1 cellular context compared by ENCODE assay signal in the genomic region with DNA sequence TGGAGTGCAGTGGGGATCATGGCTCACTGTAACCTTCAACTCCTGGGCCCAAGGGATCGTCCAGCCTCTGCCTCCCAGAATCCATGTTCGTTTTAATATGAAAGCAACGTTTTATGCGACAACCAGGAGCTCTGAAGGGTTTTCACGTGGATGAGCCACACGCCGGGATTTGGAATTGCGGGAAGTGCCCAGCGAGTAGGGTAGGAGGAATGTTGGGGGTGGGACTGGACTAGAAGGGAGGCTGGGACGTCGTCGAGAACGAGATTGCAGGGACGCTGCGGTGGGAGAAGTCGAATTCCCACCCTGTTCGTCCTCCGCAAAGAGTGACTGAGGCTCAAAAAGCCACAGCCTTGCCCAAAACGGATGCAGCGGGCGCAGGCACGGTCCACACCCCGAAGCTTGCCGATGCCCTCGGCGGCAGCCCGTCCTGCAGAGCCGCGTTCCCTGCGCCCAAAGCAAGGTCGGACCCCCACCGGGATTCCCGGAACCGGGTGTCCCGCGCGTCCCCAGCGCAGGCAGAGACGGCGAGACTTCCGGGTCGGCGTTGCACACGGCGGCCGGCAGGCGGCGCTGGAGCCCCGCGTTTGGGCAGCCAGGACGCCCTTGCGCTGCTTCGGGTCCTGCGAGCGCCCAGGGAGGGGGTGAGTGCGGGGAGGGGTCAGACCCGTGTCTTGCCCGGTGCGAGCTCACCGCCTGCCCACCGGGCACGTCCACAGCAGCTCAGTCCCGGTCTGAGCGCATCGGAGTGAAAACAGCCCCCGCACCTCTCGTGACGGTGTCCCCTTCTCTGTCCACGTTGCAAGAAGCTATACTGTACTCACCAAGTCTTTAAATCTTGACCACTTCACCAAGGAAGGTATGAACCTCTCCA.
TF ChIP-seq lines count a peak whose summit lies in the region.

No MANE protein-coding gene starts in this region.

TF ChIP-seq in HepG2, 621 proteins besides CTCF, POLR2A, EP300 and RAD21 (continued from another document and continues in another):
- TF ChIP-seq, protein P1, sequence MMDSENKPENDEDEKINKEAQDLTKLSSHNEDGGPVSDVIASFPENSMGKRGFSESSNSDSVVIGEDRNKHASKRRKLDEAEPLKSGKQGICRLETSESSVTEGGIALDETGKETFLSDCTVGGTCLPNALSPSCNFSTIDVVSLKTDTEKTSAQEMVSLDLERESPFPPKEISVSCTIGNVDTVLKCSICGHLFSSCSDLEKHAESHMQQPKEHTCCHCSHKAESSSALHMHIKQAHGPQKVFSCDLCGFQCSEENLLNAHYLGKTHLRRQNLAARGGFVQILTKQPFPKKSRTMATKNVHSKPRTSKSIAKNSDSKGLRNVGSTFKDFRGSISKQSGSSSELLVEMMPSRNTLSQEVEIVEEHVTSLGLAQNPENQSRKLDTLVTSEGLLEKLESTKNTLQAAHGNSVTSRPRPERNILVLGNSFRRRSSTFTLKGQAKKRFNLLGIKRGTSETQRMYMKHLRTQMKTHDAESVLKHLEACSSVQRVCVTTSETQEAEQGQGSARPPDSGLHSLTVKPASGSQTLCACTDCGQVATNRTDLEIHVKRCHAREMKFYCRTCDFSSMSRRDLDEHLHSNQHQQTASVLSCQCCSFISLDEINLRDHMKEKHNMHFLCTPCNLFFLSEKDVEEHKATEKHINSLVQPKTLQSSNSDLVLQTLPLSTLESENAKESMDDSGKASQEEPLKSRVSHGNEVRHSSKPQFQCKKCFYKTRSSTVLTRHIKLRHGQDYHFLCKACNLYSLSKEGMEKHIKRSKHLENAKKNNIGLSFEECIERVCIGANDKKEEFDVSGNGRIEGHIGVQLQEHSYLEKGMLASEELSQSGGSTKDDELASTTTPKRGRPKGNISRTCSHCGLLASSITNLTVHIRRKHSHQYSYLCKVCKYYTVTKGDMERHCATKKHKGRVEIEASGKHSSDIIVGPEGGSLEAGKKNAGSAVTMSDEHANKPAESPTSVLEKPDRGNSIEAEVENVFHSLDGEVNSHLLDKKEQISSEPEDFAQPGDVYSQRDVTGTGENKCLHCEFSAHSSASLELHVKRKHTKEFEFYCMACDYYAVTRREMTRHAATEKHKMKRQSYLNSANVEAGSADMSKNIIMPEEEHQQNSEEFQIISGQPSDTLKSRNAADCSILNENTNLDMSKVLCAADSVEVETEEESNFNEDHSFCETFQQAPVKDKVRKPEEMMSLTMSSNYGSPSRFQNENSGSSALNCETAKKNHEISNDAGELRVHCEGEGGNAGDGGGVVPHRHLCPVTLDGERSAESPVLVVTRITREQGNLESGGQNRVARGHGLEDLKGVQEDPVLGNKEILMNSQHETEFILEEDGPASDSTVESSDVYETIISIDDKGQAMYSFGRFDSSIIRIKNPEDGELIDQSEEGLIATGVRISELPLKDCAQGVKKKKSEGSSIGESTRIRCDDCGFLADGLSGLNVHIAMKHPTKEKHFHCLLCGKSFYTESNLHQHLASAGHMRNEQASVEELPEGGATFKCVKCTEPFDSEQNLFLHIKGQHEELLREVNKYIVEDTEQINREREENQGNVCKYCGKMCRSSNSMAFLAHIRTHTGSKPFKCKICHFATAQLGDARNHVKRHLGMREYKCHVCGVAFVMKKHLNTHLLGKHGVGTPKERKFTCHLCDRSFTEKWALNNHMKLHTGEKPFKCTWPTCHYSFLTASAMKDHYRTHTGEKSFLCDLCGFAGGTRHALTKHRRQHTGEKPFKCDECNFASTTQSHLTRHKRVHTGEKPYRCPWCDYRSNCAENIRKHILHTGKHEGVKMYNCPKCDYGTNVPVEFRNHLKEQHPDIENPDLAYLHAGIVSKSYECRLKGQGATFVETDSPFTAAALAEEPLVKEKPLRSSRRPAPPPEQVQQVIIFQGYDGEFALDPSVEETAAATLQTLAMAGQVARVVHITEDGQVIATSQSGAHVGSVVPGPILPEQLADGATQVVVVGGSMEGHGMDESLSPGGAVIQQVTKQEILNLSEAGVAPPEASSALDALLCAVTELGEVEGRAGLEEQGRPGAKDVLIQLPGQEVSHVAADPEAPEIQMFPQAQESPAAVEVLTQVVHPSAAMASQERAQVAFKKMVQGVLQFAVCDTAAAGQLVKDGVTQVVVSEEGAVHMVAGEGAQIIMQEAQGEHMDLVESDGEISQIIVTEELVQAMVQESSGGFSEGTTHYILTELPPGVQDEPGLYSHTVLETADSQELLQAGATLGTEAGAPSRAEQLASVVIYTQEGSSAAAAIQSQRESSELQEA (CRISPR knock-in tag; IDR thresholded peaks at IDR 0.05; ENCODE audit: not compliant biosample characterization) = peak; percentile 78
- no peak for TF ChIP-seq ZNF878 (CRISPR knock-in tag; IDR thresholded peaks at IDR 0.05)
- TF ChIP-seq ZSCAN30 (CRISPR knock-in tag; IDR thresholded peaks at IDR 0.05) = no peak
- TF ChIP-seq MTA3 (CRISPR knock-in tag; IDR thresholded peaks at IDR 0.05) = no peak
- 0 out of 2 replicates have a peak, but pooled peaks have one; percentile 34 for TF ChIP-seq ADNP (CRISPR knock-in tag; IDR thresholded peaks at IDR 0.05)
- TF ChIP-seq, protein P2, sequence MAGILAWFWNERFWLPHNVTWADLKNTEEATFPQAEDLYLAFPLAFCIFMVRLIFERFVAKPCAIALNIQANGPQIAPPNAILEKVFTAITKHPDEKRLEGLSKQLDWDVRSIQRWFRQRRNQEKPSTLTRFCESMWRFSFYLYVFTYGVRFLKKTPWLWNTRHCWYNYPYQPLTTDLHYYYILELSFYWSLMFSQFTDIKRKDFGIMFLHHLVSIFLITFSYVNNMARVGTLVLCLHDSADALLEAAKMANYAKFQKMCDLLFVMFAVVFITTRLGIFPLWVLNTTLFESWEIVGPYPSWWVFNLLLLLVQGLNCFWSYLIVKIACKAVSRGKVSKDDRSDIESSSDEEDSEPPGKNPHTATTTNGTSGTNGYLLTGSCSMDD (CRISPR knock-in tag; IDR thresholded peaks at IDR 0.05) = peak; percentile 76
- no peak for TF ChIP-seq ZNF326 (CRISPR knock-in tag; IDR thresholded peaks at IDR 0.05; ENCODE audit: borderline replicate concordance)
- TF ChIP-seq, protein P3, sequence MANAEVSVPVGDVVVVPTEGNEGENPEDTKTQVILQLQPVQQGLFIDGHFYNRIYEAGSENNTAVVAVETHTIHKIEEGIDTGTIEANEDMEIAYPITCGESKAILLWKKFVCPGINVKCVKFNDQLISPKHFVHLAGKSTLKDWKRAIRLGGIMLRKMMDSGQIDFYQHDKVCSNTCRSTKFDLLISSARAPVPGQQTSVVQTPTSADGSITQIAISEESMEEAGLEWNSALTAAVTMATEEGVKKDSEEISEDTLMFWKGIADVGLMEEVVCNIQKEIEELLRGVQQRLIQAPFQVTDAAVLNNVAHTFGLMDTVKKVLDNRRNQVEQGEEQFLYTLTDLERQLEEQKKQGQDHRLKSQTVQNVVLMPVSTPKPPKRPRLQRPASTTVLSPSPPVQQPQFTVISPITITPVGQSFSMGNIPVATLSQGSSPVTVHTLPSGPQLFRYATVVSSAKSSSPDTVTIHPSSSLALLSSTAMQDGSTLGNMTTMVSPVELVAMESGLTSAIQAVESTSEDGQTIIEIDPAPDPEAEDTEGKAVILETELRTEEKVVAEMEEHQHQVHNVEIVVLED (CRISPR knock-in tag; IDR thresholded peaks at IDR 0.05; ENCODE audit: borderline replicate concordance) = peak; percentile 89
- no peak for TF ChIP-seq KDM6A (CRISPR knock-in tag; IDR thresholded peaks at IDR 0.05; ENCODE audit: low read depth)
- TF ChIP-seq, protein P4, sequence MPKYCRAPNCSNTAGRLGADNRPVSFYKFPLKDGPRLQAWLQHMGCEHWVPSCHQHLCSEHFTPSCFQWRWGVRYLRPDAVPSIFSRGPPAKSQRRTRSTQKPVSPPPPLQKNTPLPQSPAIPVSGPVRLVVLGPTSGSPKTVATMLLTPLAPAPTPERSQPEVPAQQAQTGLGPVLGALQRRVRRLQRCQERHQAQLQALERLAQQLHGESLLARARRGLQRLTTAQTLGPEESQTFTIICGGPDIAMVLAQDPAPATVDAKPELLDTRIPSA (CRISPR knock-in tag; IDR thresholded peaks at IDR 0.05; ENCODE audit: borderline replicate concordance) = peak; percentile 94
- TF ChIP-seq SIX4 (CRISPR knock-in tag; IDR thresholded peaks at IDR 0.05) = peak; percentile 55; the same call in 1 of the 2 replicates
- TF ChIP-seq NKX3-1 (CRISPR knock-in tag; IDR thresholded peaks at IDR 0.05) = peak; percentile 93
- TF ChIP-seq, protein P5, sequence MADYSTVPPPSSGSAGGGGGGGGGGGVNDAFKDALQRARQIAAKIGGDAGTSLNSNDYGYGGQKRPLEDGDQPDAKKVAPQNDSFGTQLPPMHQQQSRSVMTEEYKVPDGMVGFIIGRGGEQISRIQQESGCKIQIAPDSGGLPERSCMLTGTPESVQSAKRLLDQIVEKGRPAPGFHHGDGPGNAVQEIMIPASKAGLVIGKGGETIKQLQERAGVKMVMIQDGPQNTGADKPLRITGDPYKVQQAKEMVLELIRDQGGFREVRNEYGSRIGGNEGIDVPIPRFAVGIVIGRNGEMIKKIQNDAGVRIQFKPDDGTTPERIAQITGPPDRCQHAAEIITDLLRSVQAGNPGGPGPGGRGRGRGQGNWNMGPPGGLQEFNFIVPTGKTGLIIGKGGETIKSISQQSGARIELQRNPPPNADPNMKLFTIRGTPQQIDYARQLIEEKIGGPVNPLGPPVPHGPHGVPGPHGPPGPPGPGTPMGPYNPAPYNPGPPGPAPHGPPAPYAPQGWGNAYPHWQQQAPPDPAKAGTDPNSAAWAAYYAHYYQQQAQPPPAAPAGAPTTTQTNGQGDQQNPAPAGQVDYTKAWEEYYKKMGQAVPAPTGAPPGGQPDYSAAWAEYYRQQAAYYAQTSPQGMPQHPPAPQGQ (CRISPR knock-in tag; IDR thresholded peaks at IDR 0.05; ENCODE audit: borderline replicate concordance) = peak; percentile 46; the same call in 1 of the 2 replicates
- TF ChIP-seq, protein P6, sequence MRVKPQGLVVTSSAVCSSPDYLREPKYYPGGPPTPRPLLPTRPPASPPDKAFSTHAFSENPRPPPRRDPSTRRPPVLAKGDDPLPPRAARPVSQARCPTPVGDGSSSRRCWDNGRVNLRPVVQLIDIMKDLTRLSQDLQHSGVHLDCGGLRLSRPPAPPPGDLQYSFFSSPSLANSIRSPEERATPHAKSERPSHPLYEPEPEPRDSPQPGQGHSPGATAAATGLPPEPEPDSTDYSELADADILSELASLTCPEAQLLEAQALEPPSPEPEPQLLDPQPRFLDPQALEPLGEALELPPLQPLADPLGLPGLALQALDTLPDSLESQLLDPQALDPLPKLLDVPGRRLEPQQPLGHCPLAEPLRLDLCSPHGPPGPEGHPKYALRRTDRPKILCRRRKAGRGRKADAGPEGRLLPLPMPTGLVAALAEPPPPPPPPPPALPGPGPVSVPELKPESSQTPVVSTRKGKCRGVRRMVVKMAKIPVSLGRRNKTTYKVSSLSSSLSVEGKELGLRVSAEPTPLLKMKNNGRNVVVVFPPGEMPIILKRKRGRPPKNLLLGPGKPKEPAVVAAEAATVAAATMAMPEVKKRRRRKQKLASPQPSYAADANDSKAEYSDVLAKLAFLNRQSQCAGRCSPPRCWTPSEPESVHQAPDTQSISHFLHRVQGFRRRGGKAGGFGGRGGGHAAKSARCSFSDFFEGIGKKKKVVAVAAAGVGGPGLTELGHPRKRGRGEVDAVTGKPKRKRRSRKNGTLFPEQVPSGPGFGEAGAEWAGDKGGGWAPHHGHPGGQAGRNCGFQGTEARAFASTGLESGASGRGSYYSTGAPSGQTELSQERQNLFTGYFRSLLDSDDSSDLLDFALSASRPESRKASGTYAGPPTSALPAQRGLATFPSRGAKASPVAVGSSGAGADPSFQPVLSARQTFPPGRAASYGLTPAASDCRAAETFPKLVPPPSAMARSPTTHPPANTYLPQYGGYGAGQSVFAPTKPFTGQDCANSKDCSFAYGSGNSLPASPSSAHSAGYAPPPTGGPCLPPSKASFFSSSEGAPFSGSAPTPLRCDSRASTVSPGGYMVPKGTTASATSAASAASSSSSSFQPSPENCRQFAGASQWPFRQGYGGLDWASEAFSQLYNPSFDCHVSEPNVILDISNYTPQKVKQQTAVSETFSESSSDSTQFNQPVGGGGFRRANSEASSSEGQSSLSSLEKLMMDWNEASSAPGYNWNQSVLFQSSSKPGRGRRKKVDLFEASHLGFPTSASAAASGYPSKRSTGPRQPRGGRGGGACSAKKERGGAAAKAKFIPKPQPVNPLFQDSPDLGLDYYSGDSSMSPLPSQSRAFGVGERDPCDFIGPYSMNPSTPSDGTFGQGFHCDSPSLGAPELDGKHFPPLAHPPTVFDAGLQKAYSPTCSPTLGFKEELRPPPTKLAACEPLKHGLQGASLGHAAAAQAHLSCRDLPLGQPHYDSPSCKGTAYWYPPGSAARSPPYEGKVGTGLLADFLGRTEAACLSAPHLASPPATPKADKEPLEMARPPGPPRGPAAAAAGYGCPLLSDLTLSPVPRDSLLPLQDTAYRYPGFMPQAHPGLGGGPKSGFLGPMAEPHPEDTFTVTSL (CRISPR knock-in tag; IDR thresholded peaks at IDR 0.05; ENCODE audit: borderline replicate concordance) = peak; percentile 75
- TF ChIP-seq, protein P7, sequence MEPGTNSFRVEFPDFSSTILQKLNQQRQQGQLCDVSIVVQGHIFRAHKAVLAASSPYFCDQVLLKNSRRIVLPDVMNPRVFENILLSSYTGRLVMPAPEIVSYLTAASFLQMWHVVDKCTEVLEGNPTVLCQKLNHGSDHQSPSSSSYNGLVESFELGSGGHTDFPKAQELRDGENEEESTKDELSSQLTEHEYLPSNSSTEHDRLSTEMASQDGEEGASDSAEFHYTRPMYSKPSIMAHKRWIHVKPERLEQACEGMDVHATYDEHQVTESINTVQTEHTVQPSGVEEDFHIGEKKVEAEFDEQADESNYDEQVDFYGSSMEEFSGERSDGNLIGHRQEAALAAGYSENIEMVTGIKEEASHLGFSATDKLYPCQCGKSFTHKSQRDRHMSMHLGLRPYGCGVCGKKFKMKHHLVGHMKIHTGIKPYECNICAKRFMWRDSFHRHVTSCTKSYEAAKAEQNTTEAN (CRISPR knock-in tag; conservative IDR thresholded peaks at IDR 0.05) = peak; percentile 14; the same call in 1 of the 2 replicates
- peak; percentile 91; the same call in 1 of the 2 replicates for TF ChIP-seq SAFB2 (CRISPR knock-in tag; IDR thresholded peaks at IDR 0.05; ENCODE audit: borderline replicate concordance, low read depth)
- peak; percentile 95 for TF ChIP-seq ZNF891 (CRISPR knock-in tag; IDR thresholded peaks at IDR 0.05)
- TF ChIP-seq ZNF75D (CRISPR knock-in tag; IDR thresholded peaks at IDR 0.05; ENCODE audit: borderline replicate concordance) = no peak
- TF ChIP-seq, protein P8, sequence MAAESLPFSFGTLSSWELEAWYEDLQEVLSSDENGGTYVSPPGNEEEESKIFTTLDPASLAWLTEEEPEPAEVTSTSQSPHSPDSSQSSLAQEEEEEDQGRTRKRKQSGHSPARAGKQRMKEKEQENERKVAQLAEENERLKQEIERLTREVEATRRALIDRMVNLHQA (CRISPR knock-in tag; IDR thresholded peaks at IDR 0.05) = no peak
- peak; percentile 73; the same call in 1 of the 2 replicates for TF ChIP-seq AHR (CRISPR knock-in tag; IDR thresholded peaks at IDR 0.05)
- no peak for TF ChIP-seq MAFK (conservative IDR thresholded peaks at IDR 0.05 in 1 of 2, IDR thresholded peaks at IDR 0.05 in 1 of 2; ENCODE audit: low read length in 2 of 2)
